ENCODE assay signal across 10 cellular contexts in genomic region chr9:131421691-131422090, GRCh38. TPM values are rescaled to one million over a fixed set of nuclear protein-coding genes. Genes with fewer than 3 reads are reported as not detected.
DNase-seq lines count a peak whose midpoint lies in the region; ATAC-seq, FAIRE-seq and TF ChIP-seq lines count a peak whose summit lies in the region.
"Had no signal": no experiment of that assay in that cellular context is flagged by ENCODE, and none has a peak within 500 bp of the region (broad histone marks: within the 10 kb centered on the region; RNA-seq: fewer than 3 reads in every experiment).

No MANE protein-coding gene starts in this region.

- H3K4me3 Mint-ChIP-seq in activated naive CD8-positive, alpha-beta T cell treated with anti-CD3 and anti-CD28 coated beads, Interleukin-2, amount 10 ng/mL, durations not matched to agents 7 days and 5 days, result no peak overlapping the region
- no peak overlapping the region for H3K4me3 Mint-ChIP-seq in activated naive CD8-positive, alpha-beta T cell treated with anti-CD3 and anti-CD28 coated beads, Interleukin-2, amount 50 U/mL, for 24 hours
- H3K4me3 Mint-ChIP-seq in naive thymus-derived CD8-positive, alpha-beta T cell, result peak overlapping the region in 9 of 10 donors; percentile 17 to 81 (median 55)

- no peak for TF ChIP-seq EP300 in transverse colon (IDR thresholded peaks at IDR 0.05; ENCODE audit: low read depth)

- H3K4me1 Mint-ChIP-seq in activated naive CD8-positive, alpha-beta T cell treated with anti-CD3 and anti-CD28 coated beads, Interleukin-2, amount 10 ng/mL, durations not matched to agents 7 days and 5 days, result peaks cover 64% of the 10 kb centered on the region
- H3K4me1 Mint-ChIP-seq in activated naive CD8-positive, alpha-beta T cell treated with anti-CD3 and anti-CD28 coated beads, Interleukin-2, amount 50 U/mL, for 24 hours, result peaks cover 70% of the 10 kb centered on the region
- H3K4me1 Mint-ChIP-seq in naive thymus-derived CD8-positive, alpha-beta T cell, result peaks cover 53 to 95% (median 86%) of the 10 kb centered on the region in 4 donors

- no peak for FAIRE-seq in frontal cortex (lab: Jason Lieb, UNC)

- peak overlapping the region; percentile 67 for H3K27ac Mint-ChIP-seq in activated naive CD8-positive, alpha-beta T cell treated with anti-CD3 and anti-CD28 coated beads, Interleukin-2, amount 10 ng/mL, durations not matched to agents 7 days and 5 days
- no peak overlapping the region for H3K27ac Mint-ChIP-seq in activated naive CD8-positive, alpha-beta T cell treated with anti-CD3 and anti-CD28 coated beads, Interleukin-2, amount 50 U/mL, for 24 hours
- peak overlapping the region in 8 of 10 donors; percentile 31 to 93 (median 52) for H3K27ac Mint-ChIP-seq in naive thymus-derived CD8-positive, alpha-beta T cell

- no peak for ATAC-seq in activated naive CD8-positive, alpha-beta T cell treated with anti-CD3 and anti-CD28 coated beads, Interleukin-2, amount 10 ng/mL, durations not matched to agents 7 days and 5 days (ENCODE audit: low read depth)
- no peak for ATAC-seq in activated naive CD8-positive, alpha-beta T cell treated with anti-CD3 and anti-CD28 coated beads, Interleukin-2, amount 50 U/mL, for 24 hours
- no peak for ATAC-seq in naive thymus-derived CD8-positive, alpha-beta T cell
- ATAC-seq in stimulated activated naive CD8-positive, alpha-beta T cell treated with anti-CD3 and anti-CD28 coated beads, Interleukin-15, Interleukin-2, amounts not matched to agents 100 U/mL and 50 U/mL, for 24 hours, result no peak

- H3K4me3 ChIP-seq in dorsolateral prefrontal cortex (no peak overlapping the region), transverse colon (no peak overlapping the region)

- in situ Hi-C loops in transverse colon (cut with MboI; ENCODE audit: low pct_ligation_motif_present in 1 of 4, low pct_unique_long_range_greater_than_20kb in 1 of 4, low sequenced_read_pairs in 3 of 4), result no loop called here

- no peaks in the 10 kb centered on the region for H3K9me3 ChIP-seq in transverse colon

- peaks cover 2% of the 10 kb centered on the region for H3K9me3 Mint-ChIP-seq in activated naive CD8-positive, alpha-beta T cell treated with anti-CD3 and anti-CD28 coated beads, Interleukin-2, amount 10 ng/mL, durations not matched to agents 7 days and 5 days
- H3K9me3 Mint-ChIP-seq in activated naive CD8-positive, alpha-beta T cell treated with anti-CD3 and anti-CD28 coated beads, Interleukin-2, amount 50 U/mL, for 24 hours, result no peaks in the 10 kb centered on the region
- H3K9me3 Mint-ChIP-seq in naive thymus-derived CD8-positive, alpha-beta T cell, result no peaks in the 10 kb centered on the region

- H3K36me3 ChIP-seq in transverse colon, result no peaks in the 10 kb centered on the region

- peaks cover 57 to 73% (median 67%) of the 10 kb centered on the region in 4 donors for H3K4me1 ChIP-seq in transverse colon

- POLR2A ChIA-PET in activated naive CD8-positive, alpha-beta T cell treated with anti-CD3 and anti-CD28 coated beads, Interleukin-2, amount 10 ng/mL, durations not matched to agents 7 days and 5 days (lab: Charles Lee), result no interaction called here
- POLR2A ChIA-PET in naive thymus-derived CD8-positive, alpha-beta T cell (lab: Charles Lee), result interaction anchor here (2.1 kb wide), 1 partner anchor 16 kb away, joined by 9 read pairs; no protein-coding TSS in a partner anchor

- TF ChIP-seq CTCF in dorsolateral prefrontal cortex (IDR thresholded peaks at IDR 0.05 in 54 of 56, conservative IDR thresholded peaks at IDR 0.05 in 2 of 56; ENCODE audit: low read depth in 1 of 56, partially characterized antibody in 56 of 56), result no peak
- no peak for TF ChIP-seq CTCF in transverse colon (IDR thresholded peaks at IDR 0.05)

- H3K36me3 Mint-ChIP-seq in activated naive CD8-positive, alpha-beta T cell treated with anti-CD3 and anti-CD28 coated beads, Interleukin-2, amount 10 ng/mL, durations not matched to agents 7 days and 5 days, result peaks cover 25% of the 10 kb centered on the region
- H3K36me3 Mint-ChIP-seq in activated naive CD8-positive, alpha-beta T cell treated with anti-CD3 and anti-CD28 coated beads, Interleukin-2, amount 50 U/mL, for 24 hours (ENCODE audit: low read depth), result peaks cover 26% of the 10 kb centered on the region
- peaks cover 0 to 31% (median 2%) of the 10 kb centered on the region in 3 donors for H3K36me3 Mint-ChIP-seq in naive thymus-derived CD8-positive, alpha-beta T cell

- DNase-seq in activated naive CD8-positive, alpha-beta T cell treated with anti-CD3 and anti-CD28 coated beads, Interleukin-2, amount 10 ng/mL, durations not matched to agents 7 days and 5 days, result no peak
- no peak for DNase-seq in activated naive CD8-positive, alpha-beta T cell treated with anti-CD3 and anti-CD28 coated beads, Interleukin-2, amount 50 U/mL, for 24 hours
- no peak for DNase-seq in dorsolateral prefrontal cortex
- DNase-seq in naive thymus-derived CD8-positive, alpha-beta T cell, result no peak
- no peak for DNase-seq in transverse colon
- DNase-seq in stimulated activated naive CD8-positive, alpha-beta T cell treated with anti-CD3 and anti-CD28 coated beads, Interleukin-15, Interleukin-2, amounts not matched to agents 100 U/mL and 50 U/mL, for 24 hours, result no peak
- no peak for DNase-seq in effector CD4-positive, alpha-beta T cell
- DNase-seq in frontal cortex (ENCODE audit: low spot score in 2 of 2), result no peak
- DNase-seq: GDM1, NCI-H1105 had no signal

- H3K27me3 ChIP-seq in dorsolateral prefrontal cortex (no peaks in the 10 kb centered on the region), transverse colon (no peaks in the 10 kb centered on the region)

- TF ChIP-seq POLR2A in transverse colon (IDR thresholded peaks at IDR 0.05), result no peak

- H3K27ac ChIP-seq in dorsolateral prefrontal cortex (peak overlapping the region in 52 of 59 donors; percentile 1 to 96 (median 65)), transverse colon (peak overlapping the region; percentile 0 to 84 (median 52))

- no peaks in the 10 kb centered on the region for H3K27me3 Mint-ChIP-seq in activated naive CD8-positive, alpha-beta T cell treated with anti-CD3 and anti-CD28 coated beads, Interleukin-2, amount 10 ng/mL, durations not matched to agents 7 days and 5 days
- H3K27me3 Mint-ChIP-seq in activated naive CD8-positive, alpha-beta T cell treated with anti-CD3 and anti-CD28 coated beads, Interleukin-2, amount 50 U/mL, for 24 hours, result no peaks in the 10 kb centered on the region
- H3K27me3 Mint-ChIP-seq in naive thymus-derived CD8-positive, alpha-beta T cell, result no peaks in the 10 kb centered on the region

- intact Hi-C loops in dorsolateral prefrontal cortex (cut with DNase I), result loop anchor here in 1 of 2 donors (5.0 kb wide), 1 partner anchor 34 kb away; no protein-coding TSS in a partner anchor
- intact Hi-C loops in transverse colon (cut with DNase I; ENCODE audit: low total_unique reads), result loop anchor here (10.0 kb wide), 1 partner anchor 47 kb away; no protein-coding TSS in a partner anchor

- WGBS in transverse colon (ENCODE audit: low coverage in 1 of 2), 2 donors, result 88 to 89% methylated on average over 6 to 8 of the region's 8 CpGs

RNA-seq across cellular contexts. Expression of gene PRRC2B, which starts 27.8 kb away (rescaled TPM):
- total RNA-seq in activated naive CD8-positive, alpha-beta T cell treated with anti-CD3 and anti-CD28 coated beads, Interleukin-2, amount 10 ng/mL, durations not matched to agents 7 days and 5 days, result 100 to 1,000 TPM; 300 to 309 TPM
- 100 to 1,000 TPM; 234 to 434 (median 347) TPM for total RNA-seq in dorsolateral prefrontal cortex
- total RNA-seq in naive thymus-derived CD8-positive, alpha-beta T cell, result 100 to 1,000 TPM; 383 to 386 TPM
- 10 to 100 TPM; 13.4 to 56.3 (median 27.9) TPM for polyA plus RNA-seq in naive thymus-derived CD8-positive, alpha-beta T cell
- total RNA-seq in transverse colon, result 100 to 1,000 TPM in 2 of 4 donors, 10 to 100 TPM in 2; 73.7 to 171 (median 98.9) TPM
- total RNA-seq in frontal cortex, result 117 TPM

Comparison
In these comparisons a context has a peak if more than half of its experiments do, and no peak if none do; other contexts are left out.
1. H3K4me3 Mint-ChIP-seq: peak in naive thymus-derived CD8-positive, alpha-beta T cell (9 of 10); none in activated naive CD8-positive, alpha-beta T cell treated with anti-CD3 and anti-CD28 coated beads, Interleukin-2, amount 10 ng/mL, durations not matched to agents 7 days and 5 days (single experiment) and activated naive CD8-positive, alpha-beta T cell treated with anti-CD3 and anti-CD28 coated beads, Interleukin-2, amount 50 U/mL, for 24 hours (single experiment).